Comparison of ENCODE assay signal across 15 cellular contexts in genomic region chr9:112115955-112116354, GRCh38. TPM values are rescaled to one million over a fixed set of nuclear protein-coding genes. Genes with fewer than 3 reads are reported as not detected.
DNase-seq lines count a peak whose midpoint lies in the region; ATAC-seq and TF ChIP-seq lines count a peak whose summit lies in the region.
"Had no signal": no experiment of that assay in that cellular context is flagged by ENCODE, and none has a peak within 500 bp of the region (broad histone marks: within the 10 kb centered on the region; RNA-seq: fewer than 3 reads in every experiment).

No MANE protein-coding gene starts in this region.

- no peaks in the 10 kb centered on the region for H4K20me1 ChIP-seq in neural progenitor cell (ENCODE audit: low read depth)

- H2BK5ac ChIP-seq in trophoblast cell (ENCODE audit: low read depth, low read length, poor library complexity): no peak overlapping the region

- H3K4me3 Mint-ChIP-seq in glutamatergic neuron (ENCODE audit: unreplicated experiment) (no peak overlapping the region), neural progenitor cell (no peak overlapping the region)

- no peak overlapping the region for H3K4me2 ChIP-seq in trophoblast cell (ENCODE audit: low read length)
- no peak overlapping the region for H3K4me2 ChIP-seq in neural progenitor cell
- H3K4me2 ChIP-seq: BLaER1 treated with 17β-estradiol and CSF1 and Interleukin-3, amounts not matched to agents 10 nM and 100 nM had no signal

- H4K8ac ChIP-seq in trophoblast cell (ENCODE audit: low read depth, low read length): no peak overlapping the region

- no peak overlapping the region for H2BK12ac ChIP-seq in trophoblast cell (ENCODE audit: low read length)

- ATAC-seq in HG03175 (IDR thresholded peaks at IDR 0.05; ENCODE audit: unreplicated experiment): no peak
- ATAC-seq: SK-N-SH treated with all-trans-retinoic acid at 6 μM for 48 hours had no signal

- H3K14ac ChIP-seq in trophoblast cell (ENCODE audit: low read length): no peak overlapping the region

- H3K79me1 ChIP-seq in trophoblast cell (ENCODE audit: low read length): peaks cover 10% of the 10 kb centered on the region

- no peak overlapping the region for H4K91ac ChIP-seq in trophoblast cell (ENCODE audit: low read depth, low read length)

- no CpG with 5 or more reads among the region's 2 CpGs for WGBS in trophoblast cell (ENCODE audit: extremely low coverage, insufficient coverage, insufficient read length)

- H2BK120ac ChIP-seq in trophoblast cell (ENCODE audit: insufficient read depth, low read length, poor library complexity): no peak overlapping the region

- no peak overlapping the region for H4K12ac ChIP-seq in trophoblast cell (ENCODE audit: low read depth, low read length)

- H3K9me3 ChIP-seq in trophoblast cell (ENCODE audit: insufficient read depth, low read depth, low read length) (peaks cover 1% of the 10 kb centered on the region), neural progenitor cell (ENCODE audit: low read depth) (no peaks in the 10 kb centered on the region)
- H3K9me3 ChIP-seq: BLaER1 treated with 17β-estradiol and CSF1 and Interleukin-3, amounts not matched to agents 10 nM and 100 nM had no signal

- no peak overlapping the region for H3K4ac ChIP-seq in trophoblast cell (ENCODE audit: low read depth, low read length)

- H3K79me2 ChIP-seq in trophoblast cell (ENCODE audit: control insufficient read depth, insufficient read depth, low read length, poor library complexity) (peaks cover 3% of the 10 kb centered on the region), neural progenitor cell (ENCODE audit: low read depth) (no peaks in the 10 kb centered on the region)

- H3K27ac ChIP-seq in trophoblast cell (ENCODE audit: low read depth, low read length): no peak overlapping the region
- no peak overlapping the region for H3K27ac ChIP-seq in neural progenitor cell
- H3K27ac ChIP-seq: 22Rv1; BLaER1 treated with 17β-estradiol and CSF1 and Interleukin-3, amounts not matched to agents 10 nM and 100 nM; HL-60 had no signal

- H3K9ac ChIP-seq in trophoblast cell (ENCODE audit: low read length) (no peak overlapping the region), neural progenitor cell (no peak overlapping the region)
- H3K9ac ChIP-seq: BLaER1 treated with 17β-estradiol and CSF1 and Interleukin-3, amounts not matched to agents 10 nM and 100 nM had no signal

- H2AK5ac ChIP-seq in trophoblast cell (ENCODE audit: low read length): no peak overlapping the region

- H3K36me3 Mint-ChIP-seq in glutamatergic neuron (ENCODE audit: unreplicated experiment) (no peaks in the 10 kb centered on the region), neural progenitor cell (peaks cover 2% of the 10 kb centered on the region)

- H3K36me3 ChIP-seq in trophoblast cell (ENCODE audit: control insufficient read depth in 1 of 2, insufficient read depth in 2 of 2, low read length in 2 of 2) (peaks cover 0 to 4% of the 10 kb centered on the region in 2 experiments), neural progenitor cell (no peaks in the 10 kb centered on the region)

- H2AFZ ChIP-seq in trophoblast cell (ENCODE audit: insufficient read depth, low read length, poor library complexity) (no peak overlapping the region), neural progenitor cell (replicated peaks) (no peak overlapping the region)

- TF ChIP-seq CTCF in glutamatergic neuron (IDR thresholded peaks at IDR 0.05; ENCODE audit: partially characterized antibody, unreplicated experiment): no peak
- TF ChIP-seq CTCF in neural progenitor cell (IDR thresholded peaks at IDR 0.05): no peak

- H3K27me3 Mint-ChIP-seq in glutamatergic neuron (ENCODE audit: unreplicated experiment) (no peaks in the 10 kb centered on the region), neural progenitor cell (ENCODE audit: insufficient read depth, low read depth) (peaks cover 2% of the 10 kb centered on the region)

- H3F3A ChIP-seq in neural progenitor cell (ENCODE audit: low read depth): peaks cover 17% of the 10 kb centered on the region

- H3K23ac ChIP-seq in trophoblast cell (ENCODE audit: low read length): no peak overlapping the region

- no peak overlapping the region for H3K18ac ChIP-seq in trophoblast cell (ENCODE audit: low read length)

- H3K27ac Mint-ChIP-seq in glutamatergic neuron (ENCODE audit: unreplicated experiment): peak overlapping the region; percentile 2
- H3K27ac Mint-ChIP-seq in neural progenitor cell: no peak overlapping the region

- H3K27me3 ChIP-seq in trophoblast cell (ENCODE audit: insufficient read depth, low read length) (no peaks in the 10 kb centered on the region), neural progenitor cell (no peaks in the 10 kb centered on the region)
- H3K27me3 ChIP-seq: BLaER1 treated with 17β-estradiol and CSF1 and Interleukin-3, amounts not matched to agents 10 nM and 100 nM had no signal

- H3K4me1 Mint-ChIP-seq in glutamatergic neuron (ENCODE audit: low read depth, unreplicated experiment) (no peaks in the 10 kb centered on the region), neural progenitor cell (peaks cover 21% of the 10 kb centered on the region)

- H3K9me3 Mint-ChIP-seq in glutamatergic neuron (ENCODE audit: unreplicated experiment) (no peaks in the 10 kb centered on the region), neural progenitor cell (no peaks in the 10 kb centered on the region)

- DNase-seq in DMS 273 (lab: John Stamatoyannopoulos, UW; ENCODE audit: unreplicated experiment): peak; percentile 33
- no peak for DNase-seq in DMS 273 treated with DMSO at 0.1 percent for 48 hours (lab: John Stamatoyannopoulos, UW)
- peak; percentile 39 for DNase-seq in NCI-H69 (lab: John Stamatoyannopoulos, UW)
- DNase-seq in glutamatergic neuron: no peak
- peak; percentile 12 to 54 for DNase-seq in trophoblast cell
- DNase-seq in neural progenitor cell (ENCODE audit: low spot score): no peak
- DNase-seq in NCI-H2029 (lab: John Stamatoyannopoulos, UW): no peak
- DNase-seq: HCEC 1CT, NCI-H146, NCI-H446 treated with DMSO at 0.1 percent for 48 hours had no signal

- H3K4me1 ChIP-seq in trophoblast cell (ENCODE audit: control insufficient read depth in 1 of 2, insufficient read depth in 2 of 2, low read length in 2 of 2) (peaks cover 14 to 17% of the 10 kb centered on the region in 2 experiments), neural progenitor cell (peaks cover 25% of the 10 kb centered on the region)

- H3K4me3 ChIP-seq in trophoblast cell (ENCODE audit: low read depth, low read length): no peak overlapping the region
- no peak overlapping the region for H3K4me3 ChIP-seq in neural progenitor cell
- H3K4me3 ChIP-seq: BLaER1 treated with 17β-estradiol and CSF1 and Interleukin-3, amounts not matched to agents 10 nM and 100 nM had no signal

RNA-seq across cellular contexts. Expression of gene SUSD1, which starts 59.1 kb away (rescaled TPM):
- 19.9 TPM for total RNA-seq in glutamatergic neuron (ENCODE audit: unreplicated experiment)
- 15.6 TPM in 2 replicates for polyA plus RNA-seq in trophoblast cell (2013)
- 7.9 and 12.0 TPM in 2 replicates for total RNA-seq in neural progenitor cell (ENCODE audit: low replicate concordance)

Comparison
In these comparisons a context has a peak if more than half of its experiments do, and no peak if none do; other contexts are left out.
1. DNase-seq: peak in DMS 273 (single experiment), NCI-H69 (single experiment) and trophoblast cell (2 of 2); none in DMS 273 treated with DMSO at 0.1 percent for 48 hours (single experiment), glutamatergic neuron (single experiment), neural progenitor cell (single experiment) and NCI-H2029 (single experiment).